In the genomic region with DNA sequence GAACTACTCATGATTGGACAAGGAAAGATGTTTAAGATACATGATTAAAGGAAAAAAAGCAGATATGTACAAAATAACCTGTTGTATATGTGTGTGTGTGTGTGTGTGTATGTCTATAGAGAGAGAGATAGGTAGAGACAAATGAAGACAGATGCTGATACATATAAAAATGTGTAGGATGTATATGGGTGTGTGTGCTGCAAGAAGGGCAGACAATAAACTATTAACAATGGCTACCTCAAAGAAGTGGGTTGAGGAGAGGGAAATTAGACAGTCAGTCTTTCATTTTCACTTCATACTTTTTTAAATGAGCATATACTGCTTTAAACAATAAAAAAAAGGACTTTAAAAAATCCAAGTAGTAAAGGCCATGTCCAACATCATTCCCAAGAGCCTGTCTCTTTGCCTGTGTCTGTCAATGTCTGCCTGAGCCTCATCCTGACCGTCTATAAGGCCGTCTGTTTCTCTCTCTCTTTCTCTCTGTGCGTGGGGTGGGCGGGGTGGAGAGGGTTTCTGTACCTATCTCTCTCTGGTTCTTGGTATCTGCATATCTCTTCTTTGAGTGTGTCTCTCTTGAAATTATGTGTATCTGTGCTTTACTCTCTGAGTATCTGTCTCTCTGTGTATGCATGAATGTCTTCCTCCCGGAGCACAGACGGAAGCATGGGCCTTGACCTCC, we compare ENCODE assay signal across 27 cellular contexts.
DNase-seq lines count a peak whose midpoint lies in the region; ATAC-seq lines count a peak whose summit lies in the region.
"Had no signal": no experiment of that assay in that cellular context is flagged by ENCODE, and none has a peak within 500 bp of the region (broad histone marks: within the 10 kb centered on the region; RNA-seq: fewer than 3 reads in every experiment).

No MANE protein-coding gene starts in this region.

- ATAC-seq in activated CD4-positive, alpha-beta T cell treated with anti-CD3 and anti-CD28 coated beads for 36 hours: peak; percentile 65
- ATAC-seq: heart right ventricle, lower lobe of right lung, T-cell had no signal

- no peaks in the 10 kb centered on the region for H3K27me3 Mint-ChIP-seq in activated CD4-positive, alpha-beta T cell treated with anti-CD3 and anti-CD28 coated beads for 36 hours
- H3K27me3 Mint-ChIP-seq in activated CD4-positive, alpha-beta T cell treated with anti-CD3 and anti-CD28 coated beads, Interleukin-2, amount 10 ng/mL, durations not matched to agents 7 days and 5 days: no peaks in the 10 kb centered on the region
- H3K27me3 Mint-ChIP-seq in activated CD4-positive, alpha-beta memory T cell treated with anti-CD3 and anti-CD28 coated beads, Interleukin-2, amount 10 ng/mL, durations not matched to agents 7 days and 5 days: no peaks in the 10 kb centered on the region
- H3K27me3 Mint-ChIP-seq: T-cell had no signal

- in situ Hi-C loops in KBM-7 (cut with MboI; ENCODE audit: low pct_unique_long_range_greater_than_20kb, low sequenced_read_pairs): no loop called here

- CTCF ChIA-PET in activated CD4-positive, alpha-beta T cell treated with anti-CD3 and anti-CD28 coated beads for 36 hours (lab: Charles Lee): no interaction called here
- CTCF ChIA-PET in activated CD4-positive, alpha-beta T cell treated with anti-CD3 and anti-CD28 coated beads, Interleukin-2, amount 10 ng/mL, durations not matched to agents 7 days and 5 days (lab: Charles Lee): no interaction called here
- CTCF ChIA-PET in activated CD4-positive, alpha-beta memory T cell treated with anti-CD3 and anti-CD28 coated beads, Interleukin-2, amount 10 ng/mL, durations not matched to agents 7 days and 5 days (lab: Charles Lee): no interaction called here

- peak overlapping the region; percentile 1 for H3K4me3 Mint-ChIP-seq in activated CD4-positive, alpha-beta T cell treated with anti-CD3 and anti-CD28 coated beads for 36 hours
- no peak overlapping the region for H3K4me3 Mint-ChIP-seq in activated CD4-positive, alpha-beta T cell treated with anti-CD3 and anti-CD28 coated beads, Interleukin-2, amount 10 ng/mL, durations not matched to agents 7 days and 5 days
- peak overlapping the region; percentile 5 for H3K4me3 Mint-ChIP-seq in activated CD4-positive, alpha-beta memory T cell treated with anti-CD3 and anti-CD28 coated beads, Interleukin-2, amount 10 ng/mL, durations not matched to agents 7 days and 5 days
- H3K4me3 Mint-ChIP-seq: CD14-positive monocyte, nephron, T-cell had no signal

- peak overlapping the region; percentile 22 for H3K27ac Mint-ChIP-seq in activated CD4-positive, alpha-beta T cell treated with anti-CD3 and anti-CD28 coated beads for 36 hours
- H3K27ac Mint-ChIP-seq in activated CD4-positive, alpha-beta T cell treated with anti-CD3 and anti-CD28 coated beads, Interleukin-2, amount 10 ng/mL, durations not matched to agents 7 days and 5 days: no peak overlapping the region
- H3K27ac Mint-ChIP-seq in activated CD4-positive, alpha-beta memory T cell treated with anti-CD3 and anti-CD28 coated beads, Interleukin-2, amount 10 ng/mL, durations not matched to agents 7 days and 5 days: no peak overlapping the region
- H3K27ac Mint-ChIP-seq: nephron, T-cell had no signal

- H3K4me1 Mint-ChIP-seq in activated CD4-positive, alpha-beta T cell treated with anti-CD3 and anti-CD28 coated beads for 36 hours: peaks cover 52% of the 10 kb centered on the region
- H3K4me1 Mint-ChIP-seq in activated CD4-positive, alpha-beta T cell treated with anti-CD3 and anti-CD28 coated beads, Interleukin-2, amount 10 ng/mL, durations not matched to agents 7 days and 5 days: peaks cover 8% of the 10 kb centered on the region
- H3K4me1 Mint-ChIP-seq in activated CD4-positive, alpha-beta memory T cell treated with anti-CD3 and anti-CD28 coated beads, Interleukin-2, amount 10 ng/mL, durations not matched to agents 7 days and 5 days: peaks cover 13% of the 10 kb centered on the region
- H3K4me1 Mint-ChIP-seq: nephron had no signal

- no peaks in the 10 kb centered on the region for H3K9me3 Mint-ChIP-seq in activated CD4-positive, alpha-beta T cell treated with anti-CD3 and anti-CD28 coated beads for 36 hours (ENCODE audit: low read depth)
- H3K9me3 Mint-ChIP-seq in activated CD4-positive, alpha-beta T cell treated with anti-CD3 and anti-CD28 coated beads, Interleukin-2, amount 10 ng/mL, durations not matched to agents 7 days and 5 days: peaks cover 7% of the 10 kb centered on the region
- peaks cover 14% of the 10 kb centered on the region for H3K9me3 Mint-ChIP-seq in activated CD4-positive, alpha-beta memory T cell treated with anti-CD3 and anti-CD28 coated beads, Interleukin-2, amount 10 ng/mL, durations not matched to agents 7 days and 5 days

- intact Hi-C loops in activated CD4-positive, alpha-beta T cell treated with anti-CD3 and anti-CD28 coated beads for 36 hours (cut with DNase I, micrococcal nuclease): loop anchor here in 1 of 2 experiments (2.0 kb wide), 1 partner anchor 16 kb away; no protein-coding TSS in a partner anchor

- H3K36me3 Mint-ChIP-seq in activated CD4-positive, alpha-beta T cell treated with anti-CD3 and anti-CD28 coated beads for 36 hours (ENCODE audit: low read depth): peaks cover 10% of the 10 kb centered on the region
- peaks cover 15% of the 10 kb centered on the region for H3K36me3 Mint-ChIP-seq in activated CD4-positive, alpha-beta T cell treated with anti-CD3 and anti-CD28 coated beads, Interleukin-2, amount 10 ng/mL, durations not matched to agents 7 days and 5 days (ENCODE audit: low read depth)
- peaks cover 28% of the 10 kb centered on the region for H3K36me3 Mint-ChIP-seq in activated CD4-positive, alpha-beta memory T cell treated with anti-CD3 and anti-CD28 coated beads, Interleukin-2, amount 10 ng/mL, durations not matched to agents 7 days and 5 days (ENCODE audit: low read depth)
- H3K36me3 Mint-ChIP-seq: CD14-positive monocyte had no signal

- peak; percentile 22 for DNase-seq in activated CD4-positive, alpha-beta T cell treated with anti-CD3 and anti-CD28 coated beads for 36 hours
- no peak for DNase-seq in activated CD4-positive, alpha-beta T cell treated with anti-CD3 and anti-CD28 coated beads, Interleukin-2, amount 10 ng/mL, durations not matched to agents 7 days and 5 days
- DNase-seq in stimulated activated CD4-positive, alpha-beta T cell treated with anti-CD3 and anti-CD28 coated beads, Interleukin-4, amount 100 ng/mL, for 24 hours: peak; percentile 21
- DNase-seq in stimulated activated CD4-positive, alpha-beta T cell treated with anti-CD3 and anti-CD28 coated beads, Interleukin-12 subunit alpha, Interleukin-12 subunit beta, amount 100 ng/mL, for 4 hours: no peak
- DNase-seq in activated CD4-positive, alpha-beta memory T cell treated with anti-CD3 and anti-CD28 coated beads, Interleukin-2, amount 10 ng/mL, durations not matched to agents 7 days and 5 days: no peak
- DNase-seq in COLO668 (lab: John Stamatoyannopoulos, UW; ENCODE audit: unreplicated experiment) (no peak), RKO (ENCODE audit: low spot score) (no peak), KBM-7 (no peak)
- DNase-seq: 8988T; activated CD4-positive, alpha-beta T cell treated with anti-CD3 and anti-CD28 coated beads, Interleukin-2, amount 50 U/mL, for 1 hour; activated naive CD4-positive, alpha-beta T cell treated with anti-CD3 and anti-CD28 coated beads, Interleukin-2, amount 50 U/mL, for 16 hours; aorta; cortex of kidney; foreskin melanocyte; heart right ventricle; Kasumi-1; kidney glomerular epithelial cell; lower lobe of right lung; NCI-H1436; NCI-H2081 treated with DMSO at 0.1 percent for 48 hours; NCI-H748 treated with DMSO at 0.1 percent for 48 hours; retina; RPMI8226; T-cell; testis had no signal

- POLR2A ChIA-PET in activated CD4-positive, alpha-beta T cell treated with anti-CD3 and anti-CD28 coated beads for 36 hours (lab: Charles Lee): no interaction called here
- POLR2A ChIA-PET in activated CD4-positive, alpha-beta T cell treated with anti-CD3 and anti-CD28 coated beads, Interleukin-2, amount 10 ng/mL, durations not matched to agents 7 days and 5 days (lab: Charles Lee): no interaction called here
- POLR2A ChIA-PET in activated CD4-positive, alpha-beta memory T cell treated with anti-CD3 and anti-CD28 coated beads, Interleukin-2, amount 10 ng/mL, durations not matched to agents 7 days and 5 days (lab: Charles Lee): no interaction called here

Comparison
In these comparisons a context has a peak if more than half of its experiments do, and no peak if none do; other contexts are left out.
1. DNase-seq: peak in activated CD4-positive, alpha-beta T cell treated with anti-CD3 and anti-CD28 coated beads for 36 hours (single experiment) and stimulated activated CD4-positive, alpha-beta T cell treated with anti-CD3 and anti-CD28 coated beads, Interleukin-4, amount 100 ng/mL, for 24 hours (single experiment); none in activated CD4-positive, alpha-beta T cell treated with anti-CD3 and anti-CD28 coated beads, Interleukin-2, amount 10 ng/mL, durations not matched to agents 7 days and 5 days (single experiment), stimulated activated CD4-positive, alpha-beta T cell treated with anti-CD3 and anti-CD28 coated beads, Interleukin-12 subunit alpha, Interleukin-12 subunit beta, amount 100 ng/mL, for 4 hours (single experiment), activated CD4-positive, alpha-beta memory T cell treated with anti-CD3 and anti-CD28 coated beads, Interleukin-2, amount 10 ng/mL, durations not matched to agents 7 days and 5 days (single experiment), COLO668 (single experiment), RKO (single experiment) and KBM-7 (single experiment).